ENCODE assay signal across 28 cellular contexts in genomic region chr6:139868576-139868975, GRCh38.
"Had no signal": no experiment of that assay in that cellular context is flagged by ENCODE, and none has a peak within 500 bp of the region (broad histone marks: within the 10 kb centered on the region; RNA-seq: fewer than 3 reads in every experiment).

No MANE protein-coding gene starts in this region.

- DNase-seq: activated CD4-positive, alpha-beta T cell treated with anti-CD3 and anti-CD28 coated beads for 48 hours; activated CD4-positive, alpha-beta T cell treated with anti-CD3 and anti-CD28 coated beads, Interleukin-2, amount 50 U/mL, for 48 hours; activated CD8-positive, alpha-beta memory T cell treated with anti-CD3 and anti-CD28 coated beads for 24 hours; activated effector memory CD4-positive, alpha-beta T cell treated with anti-CD3 and anti-CD28 coated beads, Interleukin-2, amount 50 U/mL, for 16 hours; activated naive CD4-positive, alpha-beta T cell treated with anti-CD3 and anti-CD28 coated beads, Interleukin-2, amount 50 U/mL, for 16 hours; endodermal cell; foreskin keratinocyte; heart left ventricle; left colon; mammary epithelial cell; midbrain; naive thymus-derived CD4-positive, alpha-beta T cell; posterior cingulate gyrus; stimulated activated CD4-positive, alpha-beta T cell treated with anti-CD3 and anti-CD28 coated beads, Interleukin-4, amount 100 ng/mL, for 4 hours; stimulated activated CD8-positive, alpha-beta memory T cell treated with anti-CD3 and anti-CD28 coated beads, Interleukin-4, amount 100 ng/mL, for 48 hours; stomach; SW 1271; T-helper 9 cell; tibial artery had no signal

- H3K4me3 ChIP-seq: esophagus muscularis mucosa, heart left ventricle, skin epidermis, stomach, tibial artery had no signal

- H3K9me3 ChIP-seq: esophagus muscularis mucosa, heart left ventricle, stomach, tibial artery had no signal

- H3K27me3 ChIP-seq: esophagus muscularis mucosa, foreskin keratinocyte, heart left ventricle, stomach, tibial artery had no signal

- H3K36me3 Mint-ChIP-seq: stimulated activated memory B cell treated with anti-CD40 and anti-IgM and Interleukin-4, amounts not matched to agents 10 μg/mL and 1 μg/mL and 100 μg/mL, for 72 hours had no signal

- H3K4me3 Mint-ChIP-seq: central memory CD8-positive, alpha-beta T cell; dendritic cell treated with granulocyte-macrophage colony-stimulating factor and Interleukin-4, amounts not matched to agents 40 ng/mL and 50 ng/mL, for 4 days; endodermal cell; naive thymus-derived CD4-positive, alpha-beta T cell; stimulated activated memory B cell treated with anti-CD40 and anti-IgM and Interleukin-4, amounts not matched to agents 10 μg/mL and 1 μg/mL and 100 μg/mL, for 72 hours; T-helper 1 cell treated with Interleukin-12 subunit alpha and Interleukin-12 subunit beta and Interleukin-4 antibody, amounts not matched to agents 30 μg/mL and 1 μg/mL, for 36 hours had no signal

- H3K27ac Mint-ChIP-seq: dendritic cell treated with granulocyte-macrophage colony-stimulating factor and Interleukin-4, amounts not matched to agents 40 ng/mL and 50 ng/mL, for 4 days; endodermal cell; naive thymus-derived CD4-positive, alpha-beta T cell; stimulated activated memory B cell treated with anti-CD40 and anti-IgM and Interleukin-4, amounts not matched to agents 10 μg/mL and 1 μg/mL and 100 μg/mL, for 72 hours; T-helper 1 cell treated with Interleukin-12 subunit alpha and Interleukin-12 subunit beta and Interleukin-4 antibody, amounts not matched to agents 30 μg/mL and 1 μg/mL, for 36 hours had no signal

- H3K9me3 Mint-ChIP-seq: central memory CD8-positive, alpha-beta T cell; endodermal cell; naive thymus-derived CD4-positive, alpha-beta T cell; stimulated activated memory B cell treated with anti-CD40 and anti-IgM and Interleukin-4, amounts not matched to agents 10 μg/mL and 1 μg/mL and 100 μg/mL, for 72 hours; T-helper 1 cell treated with Interleukin-12 subunit alpha and Interleukin-12 subunit beta and Interleukin-4 antibody, amounts not matched to agents 30 μg/mL and 1 μg/mL, for 36 hours had no signal

- H3K27me3 Mint-ChIP-seq: central memory CD8-positive, alpha-beta T cell; dendritic cell treated with granulocyte-macrophage colony-stimulating factor and Interleukin-4, amounts not matched to agents 40 ng/mL and 50 ng/mL, for 4 days; stimulated activated memory B cell treated with anti-CD40 and anti-IgM and Interleukin-4, amounts not matched to agents 10 μg/mL and 1 μg/mL and 100 μg/mL, for 72 hours had no signal

- H3K36me3 ChIP-seq: esophagus muscularis mucosa, heart left ventricle, stomach, tibial artery had no signal

- H3K27ac ChIP-seq: esophagus muscularis mucosa, foreskin keratinocyte, heart left ventricle, skin epidermis, stomach, tibial artery, VCaP had no signal

- H3K4me1 Mint-ChIP-seq: central memory CD8-positive, alpha-beta T cell had no signal

- ATAC-seq: activated CD4-positive, CD25-positive, alpha-beta regulatory T cell treated with anti-CD3 and anti-CD28 coated beads, Interleukin-2, amount 50 U/mL, for 24 hours; foreskin keratinocyte; heart left ventricle; left colon; naive thymus-derived CD4-positive, alpha-beta T cell; sciatic nerve; stimulated activated memory B cell treated with anti-CD40 and anti-IgM and Interleukin-4, amounts not matched to agents 10 μg/mL and 1 μg/mL and 100 μg/mL, for 72 hours had no signal

- H3K4me1 ChIP-seq: foreskin keratinocyte, heart left ventricle had no signal
